22 cellular contexts compared by ENCODE assay signal in the genomic region with DNA sequence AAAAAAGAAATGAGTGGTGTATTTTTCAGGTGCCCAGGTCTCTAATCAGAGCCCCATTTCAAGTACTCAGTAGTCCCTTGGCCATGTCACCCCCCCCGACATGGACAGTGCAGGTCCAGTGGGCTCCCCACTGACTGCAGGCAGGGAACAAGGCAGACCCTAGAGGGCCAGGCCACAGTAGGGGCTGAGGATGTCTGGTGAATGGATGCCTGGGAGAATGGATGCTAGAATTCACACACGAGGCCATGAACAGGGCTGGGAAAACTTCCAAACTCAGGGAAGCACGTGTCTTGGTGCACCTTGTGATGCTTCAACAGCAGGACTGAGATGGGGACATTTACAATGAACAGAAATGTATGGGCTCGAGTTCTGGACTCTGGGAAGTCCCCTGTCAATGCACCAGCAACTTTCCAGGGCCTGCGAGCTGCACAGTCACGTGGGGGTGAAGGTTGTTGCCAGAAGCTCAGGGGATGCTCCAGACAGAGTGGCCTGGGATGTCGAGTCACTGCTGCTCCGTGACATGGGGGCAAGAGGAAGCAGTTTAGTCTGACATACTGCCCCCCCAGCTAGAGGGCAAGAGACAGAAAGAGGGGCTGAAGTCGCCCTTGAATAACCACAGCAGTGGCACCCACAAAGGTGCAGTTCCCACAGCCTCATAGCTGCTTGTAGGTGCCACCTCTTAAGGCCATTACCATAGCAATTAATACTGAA. TPM values are rescaled to one million over a fixed set of nuclear protein-coding genes. Genes with fewer than 3 reads are reported as not detected.
A peak's percentile ranks its signal among the peaks of the same experiment; 100 is the strongest.
DNase-seq lines count a peak whose midpoint lies in the region; ATAC-seq, FAIRE-seq and TF ChIP-seq lines count a peak whose summit lies in the region.
"Had no signal": no experiment of that assay in that cellular context is flagged by ENCODE, and none has a peak within 500 bp of the region (broad histone marks: within the 10 kb centered on the region; RNA-seq: fewer than 3 reads in every experiment).

No MANE protein-coding gene starts in this region.

- no peak for FAIRE-seq in GM12878 (lab: Jason Lieb, UNC)
- FAIRE-seq: A549, H54 had no signal

- H3K9me3 Mint-ChIP-seq in activated CD4-positive, alpha-beta T cell treated with anti-CD3 and anti-CD28 coated beads, Interleukin-2, amount 10 ng/mL, durations not matched to agents 7 days and 5 days = no peaks in the 10 kb centered on the region

- TF ChIP-seq POLR2A in GM12878 (IDR thresholded peaks at IDR 0.05; ENCODE audit: low read depth, low read length) = no peak; the same call in none of the 2 replicates

- H3K4me1 Mint-ChIP-seq in activated CD4-positive, alpha-beta T cell treated with anti-CD3 and anti-CD28 coated beads, Interleukin-2, amount 10 ng/mL, durations not matched to agents 7 days and 5 days = peaks cover 62% of the 10 kb centered on the region

- 6% methylated on average over 9 of the region's 9 CpGs for WGBS in GM12878 (ENCODE audit: insufficient coverage, insufficient replicate concordance, low lambda C conversion rate, missing lambda C conversion rate)

- H3K27ac ChIP-seq in OCI-LY7 (ENCODE audit: low read depth, low read length, poor library complexity, severe bottlenecking) = no peak overlapping the region
- H3K27ac ChIP-seq in GM12878 (ENCODE audit: control insufficient read depth, insufficient read depth) = peak overlapping the region; percentile 41
- no peak overlapping the region for H3K27ac ChIP-seq in osteoblast (ENCODE audit: low read depth, low read length)
- H3K27ac ChIP-seq in tibial artery = no peak overlapping the region
- no peak overlapping the region for H3K27ac ChIP-seq in ascending aorta
- H3K27ac ChIP-seq: A549, prostate gland had no signal

- no peak for DNase-seq in activated CD4-positive, alpha-beta T cell treated with anti-CD3 and anti-CD28 coated beads, Interleukin-2, amount 10 ng/mL, durations not matched to agents 7 days and 5 days
- no peak for DNase-seq in activated CD4-positive, alpha-beta T cell treated with anti-CD3 and anti-CD28 coated beads for 48 hours
- DNase-seq in OCI-LY7 (ENCODE audit: low spot score) (no peak), GM12878 (ENCODE audit: low read depth, low spot score) (no peak), osteoblast (ENCODE audit: insufficient read length, low spot score, missing footprints) (peak; percentile 53), tibial artery (no peak), ascending aorta (ENCODE audit: low spot score in 2 of 2) (no peak)
- DNase-seq: activated naive CD4-positive, alpha-beta T cell; NCI-H1417 treated with DMSO at 0.1 percent for 48 hours; NCI-H2227 treated with DMSO at 0.1 percent for 48 hours; SHP77 treated with DMSO at 0.1 percent for 48 hours; stimulated activated naive CD4-positive, alpha-beta T cell had no signal

- no peaks in the 10 kb centered on the region for H3K9me2 ChIP-seq in OCI-LY7 (ENCODE audit: insufficient read depth, low read length)

- H3K27me3 ChIP-seq in GM12878 (replicated peaks in 1 of 2; ENCODE audit: control insufficient read depth in 2 of 2, insufficient read depth in 2 of 2, low read length in 1 of 2) (no peaks in the 10 kb centered on the region), osteoblast (ENCODE audit: insufficient read depth, low read length) (no peaks in the 10 kb centered on the region), tibial artery (peaks cover 0 to 3% of the 10 kb centered on the region in 2 donors), ascending aorta (no peaks in the 10 kb centered on the region)

- TF ChIP-seq CTCF in OCI-LY7 (conservative IDR thresholded peaks at IDR 0.05; ENCODE audit: low read length) (no peak), GM12878 (IDR thresholded peaks at IDR 0.05 in 2 of 3, conservative IDR thresholded peaks at IDR 0.05 in 1 of 3; ENCODE audit: control insufficient read depth in 2 of 3, extremely low read depth in 1 of 3, insufficient read depth in 1 of 3, low read depth in 3 of 3, low read length in 3 of 3) (no peak), osteoblast (IDR thresholded peaks at IDR 0.05; ENCODE audit: extremely low read depth, low read depth, low read length) (no peak), tibial artery (IDR thresholded peaks at IDR 0.05) (no peak), ascending aorta (IDR thresholded peaks at IDR 0.05) (no peak)

- H3K27me3 Mint-ChIP-seq in activated CD4-positive, alpha-beta T cell treated with anti-CD3 and anti-CD28 coated beads, Interleukin-2, amount 10 ng/mL, durations not matched to agents 7 days and 5 days = no peaks in the 10 kb centered on the region
- H3K27me3 Mint-ChIP-seq: brain had no signal

- H3K4me3 Mint-ChIP-seq in activated CD4-positive, alpha-beta T cell treated with anti-CD3 and anti-CD28 coated beads, Interleukin-2, amount 10 ng/mL, durations not matched to agents 7 days and 5 days = no peak overlapping the region
- H3K4me3 Mint-ChIP-seq: brain had no signal

- H3K9ac ChIP-seq in GM12878 (ENCODE audit: control insufficient read depth, insufficient read depth, low read length) = peak overlapping the region; percentile 38; the same call in 1 of the 2 replicates

- H3K4me2 ChIP-seq in OCI-LY7 (ENCODE audit: low read length) = peak overlapping the region; percentile 50; the same call in 1 of the 2 replicates
- H3K4me2 ChIP-seq in GM12878 (ENCODE audit: control insufficient read depth, insufficient read depth) = peak overlapping the region; percentile 75
- no peak overlapping the region for H3K4me2 ChIP-seq in osteoblast (ENCODE audit: insufficient read depth, low read length)
- H3K4me2 ChIP-seq: A549, smooth muscle cell had no signal

- no TSS peak for BruUV-seq in OCI-LY7 (replicated peaks; lab: Mats Ljungman, UMichigan)
- TSS peak; percentile 23 for BruUV-seq in GM12878 (replicated peaks; lab: Mats Ljungman, UMichigan)

- H3K36me3 Mint-ChIP-seq in activated CD4-positive, alpha-beta T cell treated with anti-CD3 and anti-CD28 coated beads, Interleukin-2, amount 10 ng/mL, durations not matched to agents 7 days and 5 days (ENCODE audit: low read depth) = peaks cover 42% of the 10 kb centered on the region
- H3K36me3 Mint-ChIP-seq: brain had no signal

- TF ChIP-seq EP300 in GM12878 (IDR thresholded peaks at IDR 0.05; ENCODE audit: borderline replicate concordance in 1 of 2, control insufficient read depth in 1 of 2, low read depth in 2 of 2, low read length in 2 of 2) = no peak

- intact Hi-C loops in OCI-LY7 (cut with micrococcal nuclease; ENCODE audit: unreplicated experiment) = no loop called here
- intact Hi-C loops in GM12878 (cut with micrococcal nuclease; ENCODE audit: unreplicated experiment) = loop anchor here (2.0 kb wide), 1 partner anchor 19 kb away; no protein-coding TSS in a partner anchor
- intact Hi-C loops in tibial artery (cut with DNase I; ENCODE audit: low total_unique reads) = no loop called here
- intact Hi-C loops in ascending aorta (cut with DNase I) = no loop called here

- POLR2A ChIA-PET in activated CD4-positive, alpha-beta T cell treated with anti-CD3 and anti-CD28 coated beads, Interleukin-2, amount 10 ng/mL, durations not matched to agents 7 days and 5 days (lab: Charles Lee) = no interaction called here
- POLR2A ChIA-PET in OCI-LY7 (lab: Charles Lee) = interaction anchor here (0.7 to 1.0 kb wide), 2 partner anchors 77 to 259 kb away, joined by 3 read pairs; no protein-coding TSS in a partner anchor
- POLR2A ChIA-PET in GM12878 (lab: Charles Lee) = interaction anchor here (0.8 to 4.8 kb wide), 6 partner anchors 9 to 69 kb away, joined by 4 to 44 read pairs (median 6); partner anchors contain the start of gene APOBEC3H

- H3K36me3 ChIP-seq in OCI-LY7 (ENCODE audit: insufficient read depth, low read length) (peaks cover 10% of the 10 kb centered on the region; the same call in 1 of the 2 replicates), GM12878 (ENCODE audit: control insufficient read depth in 2 of 2, insufficient read depth in 2 of 2, low read length in 1 of 2) (peaks cover 1 to 6% of the 10 kb centered on the region in 2 experiments; a peak in 2 of 4 replicates), osteoblast (ENCODE audit: insufficient read depth, low read length) (no peaks in the 10 kb centered on the region), tibial artery (peaks cover 0 to 13% (median 7%) of the 10 kb centered on the region in 3 donors), ascending aorta (no peaks in the 10 kb centered on the region)
- H3K36me3 ChIP-seq: prostate gland had no signal

- CTCF ChIA-PET in activated CD4-positive, alpha-beta T cell treated with anti-CD3 and anti-CD28 coated beads, Interleukin-2, amount 10 ng/mL, durations not matched to agents 7 days and 5 days (lab: Charles Lee) = interaction anchor here (0.7 to 1.2 kb wide), 2 partner anchors 9 to 432 kb away, joined by 3 to 6 read pairs; no protein-coding TSS in a partner anchor
- CTCF ChIA-PET in OCI-LY7 (lab: Charles Lee; ENCODE audit: unreplicated experiment) = no interaction called here
- CTCF ChIA-PET in GM12878 (lab: Yijun Ruan, JAX) = interaction anchor here (0.8 to 3.1 kb wide), 6 partner anchors 9 to 236 kb away, joined by 3 to 15 read pairs (median 4); no protein-coding TSS in a partner anchor

- in situ Hi-C loops in GM12878 (cut with MboI) = no loop called here

- RAD21 ChIA-PET in GM12878 (lab: Charles Lee; ENCODE audit: unreplicated experiment) = interaction anchor here (1.3 to 7.0 kb wide), 4 partner anchors 13 to 98 kb away, joined by 4 to 57 read pairs (median 6); partner anchors contain the start of genes APOBEC3B and APOBEC3H

- H3K4me3 ChIP-seq in OCI-LY7 (ENCODE audit: low read depth, low read length, poor library complexity, severe bottlenecking) (no peak overlapping the region), GM12878 (peak overlapping the region; percentile 43; the same call in 1 of the 2 replicates), osteoblast (ENCODE audit: insufficient read depth, low read length) (no peak overlapping the region), tibial artery (no peak overlapping the region), ascending aorta (no peak overlapping the region)
- H3K4me3 ChIP-seq: A549, prostate gland, smooth muscle cell had no signal

- SMC1A ChIA-PET in GM12878 (lab: Charles Lee; ENCODE audit: uncharacterized antibody, unreplicated experiment) = interaction anchor here (1.1 to 5.3 kb wide), 8 partner anchors 11 to 66 kb away, joined by 4 to 44 read pairs (median 5); partner anchors contain the start of genes APOBEC3C and APOBEC3H

- peaks cover 61% of the 10 kb centered on the region for H3K4me1 ChIP-seq in OCI-LY7 (ENCODE audit: insufficient read depth, low read length, poor library complexity, severe bottlenecking)
- peaks cover 30% of the 10 kb centered on the region for H3K4me1 ChIP-seq in GM12878 (ENCODE audit: control insufficient read depth, insufficient read depth, low read length)
- H3K4me1 ChIP-seq in osteoblast (ENCODE audit: insufficient read depth, low read length) = no peaks in the 10 kb centered on the region
- H3K4me1 ChIP-seq in tibial artery = peaks cover 0 to 10% (median 7%) of the 10 kb centered on the region in 4 donors
- H3K4me1 ChIP-seq in ascending aorta = peaks cover 4 to 5% of the 10 kb centered on the region in 2 donors
- H3K4me1 ChIP-seq: A549, prostate gland had no signal

- no peaks in the 10 kb centered on the region for H4K20me1 ChIP-seq in OCI-LY7 (ENCODE audit: insufficient read depth, low read length)
- H4K20me1 ChIP-seq in GM12878 (ENCODE audit: control insufficient read depth, insufficient read depth) = no peaks in the 10 kb centered on the region
- H4K20me1 ChIP-seq in osteoblast (ENCODE audit: insufficient read depth, low read length) = no peaks in the 10 kb centered on the region

- H2AFZ ChIP-seq in OCI-LY7 (ENCODE audit: low read length) (no peak overlapping the region), GM12878 (ENCODE audit: control insufficient read depth, low read depth, low read length) (no peak overlapping the region), osteoblast (ENCODE audit: low read length) (no peak overlapping the region)

- H3K79me2 ChIP-seq in OCI-LY7 (ENCODE audit: insufficient read depth, low read depth, low read length) (peaks cover 13% of the 10 kb centered on the region; the same call in 1 of the 2 replicates), GM12878 (ENCODE audit: control insufficient read depth, insufficient read depth, low read length) (peaks cover 34% of the 10 kb centered on the region), osteoblast (ENCODE audit: insufficient read depth, low read length) (no peaks in the 10 kb centered on the region)

- ATAC-seq in GM12878 (peak; percentile 51), HG03457 (IDR thresholded peaks at IDR 0.05; ENCODE audit: unreplicated experiment) (no peak)
- ATAC-seq: A549, esophagus mucosa had no signal

- H3K9me3 ChIP-seq in OCI-LY7 (ENCODE audit: low read length) = no peaks in the 10 kb centered on the region
- no peaks in the 10 kb centered on the region for H3K9me3 ChIP-seq in GM12878 (replicated peaks; ENCODE audit: control insufficient read depth, insufficient read depth, low read length)
- H3K9me3 ChIP-seq in osteoblast (ENCODE audit: low read depth, low read length) = no peaks in the 10 kb centered on the region
- no peaks in the 10 kb centered on the region for H3K9me3 ChIP-seq in tibial artery
- no peaks in the 10 kb centered on the region for H3K9me3 ChIP-seq in ascending aorta
- H3K9me3 ChIP-seq: A549, prostate gland had no signal

- H3K27ac Mint-ChIP-seq in activated CD4-positive, alpha-beta T cell treated with anti-CD3 and anti-CD28 coated beads, Interleukin-2, amount 10 ng/mL, durations not matched to agents 7 days and 5 days = peak overlapping the region; percentile 64
- H3K27ac Mint-ChIP-seq: brain had no signal

- no peak for TF ChIP-seq RAD21 in GM12878 (IDR thresholded peaks at IDR 0.05; ENCODE audit: insufficient read depth, low read depth, low read length)

RNA-seq across cellular contexts. Expression of gene APOBEC3G, which starts 3.1 kb away (rescaled TPM):
- 10 to 100 TPM; 89.6 to 96.4 TPM for total RNA-seq in activated CD4-positive, alpha-beta T cell treated with anti-CD3 and anti-CD28 coated beads, Interleukin-2, amount 10 ng/mL, durations not matched to agents 7 days and 5 days
- total RNA-seq in OCI-LY7 (2014; rRNA removed; shearing (Covaris generic)) = 49.8 and 60.2 TPM in 2 replicates
- 34.4 and 36.7 TPM in 2 replicates for total RNA-seq in OCI-LY7 (2022)
- total RNA-seq in GM12878 (2013; cell fraction: nucleolus; rRNA removed) = 104 and 109 TPM in 2 replicates
- total RNA-seq in GM12878 (2014; rRNA removed) = 152 and 164 TPM in 2 replicates
- total RNA-seq in GM12878 (2014; rRNA removed; fragmentation: Illumina TruSeq; extraction: Trizol) = 127 and 132 TPM in 2 replicates
- total RNA-seq in GM12878 (2021) = 102 and 103 TPM in 2 replicates
- polyA plus RNA-seq in GM12878 (2011; ENCODE audit: low read depth) = 42.7 TPM
- polyA plus RNA-seq in GM12878 (2011; rRNA removed) = 170 and 174 TPM in 2 replicates
- 156 and 159 TPM in 2 replicates for polyA plus RNA-seq in GM12878 (2011; cell fraction: cytosol; rRNA removed)
- polyA plus RNA-seq in GM12878 (2011; cell fraction: nucleus; rRNA removed) = 117 and 133 TPM in 2 replicates
- 52.0 and 75.4 TPM in 2 replicates for polyA plus RNA-seq in GM12878 (2012)
- 168 and 171 TPM in 2 replicates for polyA plus RNA-seq in GM12878 (2014; fragmentation: Illumina TruSeq; extraction: Trizol)
- polyA plus RNA-seq in GM12878 (2014; fragmentation: Nextera tagmentation; extraction: Ambion mirVana) = 100 to 1,000 TPM; 146 to 232 TPM
- polyA plus RNA-seq in GM12878 (2014; rRNA removed) = 170 and 181 TPM in 2 replicates
- polyA plus RNA-seq in GM12878 (2016; fragmentation: Nextera tagmentation; extraction: Ambion mirVana) = 100 to 1,000 TPM; 151 to 152 TPM
- 122 and 167 TPM in 2 replicates for polyA minus RNA-seq in GM12878 (2011; rRNA and poly(A)+ RNA removed)
- polyA minus RNA-seq in GM12878 (2011; cell fraction: cytosol; rRNA and poly(A)+ RNA removed) = 49.8 and 63.6 TPM in 2 replicates
- polyA minus RNA-seq in GM12878 (2011; cell fraction: nucleus; rRNA and poly(A)+ RNA removed) = 43.2 and 60.9 TPM in 2 replicates
- total RNA-seq in osteoblast = 15.6 and 18.1 TPM in 2 replicates
- 9.3 TPM for total RNA-seq in ascending aorta
- polyA plus RNA-seq: A549 had no signal

RNA-seq across cellular contexts. Expression of gene APOBEC3H, which starts 16.8 kb away (rescaled TPM):
- total RNA-seq in activated CD4-positive, alpha-beta T cell treated with anti-CD3 and anti-CD28 coated beads, Interleukin-2, amount 10 ng/mL, durations not matched to agents 7 days and 5 days = 10 to 100 TPM; 46.0 to 54.3 TPM
- 0.15 and 1.2 TPM in 2 replicates for total RNA-seq in OCI-LY7 (2014; rRNA removed; shearing (Covaris generic))
- total RNA-seq in OCI-LY7 (2022) = 0.99 and 1.5 TPM in 2 replicates
- 8.9 and 9.1 TPM in 2 replicates for total RNA-seq in GM12878 (2013; cell fraction: nucleolus; rRNA removed)
- total RNA-seq in GM12878 (2014; rRNA removed) = 10.9 and 12.6 TPM in 2 replicates
- total RNA-seq in GM12878 (2014; rRNA removed; fragmentation: Illumina TruSeq; extraction: Trizol) = 10.0 and 11.2 TPM in 2 replicates
- 7.5 and 9.4 TPM in 2 replicates for total RNA-seq in GM12878 (2021)
- polyA plus RNA-seq in GM12878 (2011; ENCODE audit: low read depth) = 15.9 TPM
- polyA plus RNA-seq in GM12878 (2011; rRNA removed) = 8.6 and 11.3 TPM in 2 replicates
- polyA plus RNA-seq in GM12878 (2011; cell fraction: cytosol; rRNA removed) = 12.7 and 13.6 TPM in 2 replicates
- polyA plus RNA-seq in GM12878 (2011; cell fraction: nucleus; rRNA removed) = 12.1 and 14.9 TPM in 2 replicates
- polyA plus RNA-seq in GM12878 (2012) = 13.0 and 14.2 TPM in 2 replicates
- 16.0 and 18.0 TPM in 2 replicates for polyA plus RNA-seq in GM12878 (2014; fragmentation: Illumina TruSeq; extraction: Trizol)
- 10 to 100 TPM; 20.3 to 23.0 TPM for polyA plus RNA-seq in GM12878 (2014; fragmentation: Nextera tagmentation; extraction: Ambion mirVana)
- 16.5 and 18.4 TPM in 2 replicates for polyA plus RNA-seq in GM12878 (2014; rRNA removed)
- polyA plus RNA-seq in GM12878 (2016; fragmentation: Nextera tagmentation; extraction: Ambion mirVana) = 10 to 100 TPM; 14.6 to 15.0 TPM
- polyA minus RNA-seq in GM12878 (2011; rRNA and poly(A)+ RNA removed) = 11.8 and 23.2 TPM in 2 replicates
- 4.5 and 5.5 TPM in 2 replicates for polyA minus RNA-seq in GM12878 (2011; cell fraction: cytosol; rRNA and poly(A)+ RNA removed)
- polyA minus RNA-seq in GM12878 (2011; cell fraction: nucleus; rRNA and poly(A)+ RNA removed) = 18.3 and 20.2 TPM in 2 replicates
- not detected in 2 replicates for total RNA-seq in osteoblast
- not detected for total RNA-seq in ascending aorta
- total RNA-seq: dermis microvascular lymphatic vessel endothelial cell, esophagus mucosa, liver, myocyte had no signal

RNA-seq across cellular contexts. Expression of gene APOBEC3F, which starts 39.5 kb away (rescaled TPM):
- total RNA-seq in activated CD4-positive, alpha-beta T cell treated with anti-CD3 and anti-CD28 coated beads, Interleukin-2, amount 10 ng/mL, durations not matched to agents 7 days and 5 days = 10 to 100 TPM; 27.9 to 33.8 TPM
- 3.7 and 3.9 TPM in 2 replicates for total RNA-seq in OCI-LY7 (2014; rRNA removed; shearing (Covaris generic))
- 19.2 and 20.7 TPM in 2 replicates for total RNA-seq in OCI-LY7 (2022)
- total RNA-seq in GM12878 (2013; cell fraction: nucleolus; rRNA removed) = 16.3 and 17.2 TPM in 2 replicates
- 10.9 and 13.1 TPM in 2 replicates for total RNA-seq in GM12878 (2014; rRNA removed)
- 7.4 and 7.7 TPM in 2 replicates for total RNA-seq in GM12878 (2014; rRNA removed; fragmentation: Illumina TruSeq; extraction: Trizol)
- 29.1 and 30.6 TPM in 2 replicates for total RNA-seq in GM12878 (2021)
- polyA plus RNA-seq in GM12878 (2011; ENCODE audit: low read depth) = 9.6 TPM
- 4.7 and 7.8 TPM in 2 replicates for polyA plus RNA-seq in GM12878 (2011; rRNA removed)
- 7.3 and 8.6 TPM in 2 replicates for polyA plus RNA-seq in GM12878 (2011; cell fraction: cytosol; rRNA removed)
- polyA plus RNA-seq in GM12878 (2011; cell fraction: nucleus; rRNA removed) = 7.7 and 7.9 TPM in 2 replicates
- 11.1 TPM in 2 replicates for polyA plus RNA-seq in GM12878 (2012)
- polyA plus RNA-seq in GM12878 (2014; fragmentation: Illumina TruSeq; extraction: Trizol) = 13.7 and 17.8 TPM in 2 replicates
- polyA plus RNA-seq in GM12878 (2014; fragmentation: Nextera tagmentation; extraction: Ambion mirVana) = 1 to 10 TPM; 7.5 to 9.6 TPM
- polyA plus RNA-seq in GM12878 (2014; rRNA removed) = 13.3 and 14.7 TPM in 2 replicates
- polyA plus RNA-seq in GM12878 (2016; fragmentation: Nextera tagmentation; extraction: Ambion mirVana) = 10 to 100 TPM; 20.9 to 26.5 TPM
- 11.8 and 20.1 TPM in 2 replicates for polyA minus RNA-seq in GM12878 (2011; rRNA and poly(A)+ RNA removed)
- 7.2 and 10.8 TPM in 2 replicates for polyA minus RNA-seq in GM12878 (2011; cell fraction: cytosol; rRNA and poly(A)+ RNA removed)
- 13.9 and 15.3 TPM in 2 replicates for polyA minus RNA-seq in GM12878 (2011; cell fraction: nucleus; rRNA and poly(A)+ RNA removed)
- 3.5 and 5.1 TPM in 2 replicates for total RNA-seq in osteoblast
- total RNA-seq in ascending aorta = 0.11 TPM

RNA-seq across cellular contexts. Expression of gene APOBEC3D, which starts 59.3 kb away (rescaled TPM):
- 10 to 100 TPM; 34.7 to 39.7 TPM for total RNA-seq in activated CD4-positive, alpha-beta T cell treated with anti-CD3 and anti-CD28 coated beads, Interleukin-2, amount 10 ng/mL, durations not matched to agents 7 days and 5 days
- total RNA-seq in OCI-LY7 (2014; rRNA removed; shearing (Covaris generic)) = 11.6 and 13.1 TPM in 2 replicates
- total RNA-seq in OCI-LY7 (2022) (22.9 and 26.3 TPM in 2 replicates), GM12878 (2014; rRNA removed) (13.0 and 14.2 TPM in 2 replicates), GM12878 (2014; rRNA removed; fragmentation: Illumina TruSeq; extraction: Trizol) (13.4 and 15.2 TPM in 2 replicates), GM12878 (2021) (26.9 and 27.8 TPM in 2 replicates), osteoblast (3.2 and 4.0 TPM in 2 replicates), ascending aorta (0.75 TPM)
- 19.6 and 24.4 TPM in 2 replicates for total RNA-seq in GM12878 (2013; cell fraction: nucleolus; rRNA removed)
- 4.4 TPM for polyA plus RNA-seq in GM12878 (2011; ENCODE audit: low read depth)
- polyA plus RNA-seq in GM12878 (2011; rRNA removed) (12.3 and 20.2 TPM in 2 replicates), GM12878 (2014; fragmentation: Illumina TruSeq; extraction: Trizol) (10.0 and 22.1 TPM in 2 replicates), GM12878 (2014; fragmentation: Nextera tagmentation; extraction: Ambion mirVana) (1 to 10 TPM; 8.9 to 9.6 TPM), GM12878 (2014; rRNA removed) (17.1 and 17.3 TPM in 2 replicates), GM12878 (2016; fragmentation: Nextera tagmentation; extraction: Ambion mirVana) (10 to 100 TPM; 14.9 to 16.0 TPM)
- 17.9 and 20.5 TPM in 2 replicates for polyA plus RNA-seq in GM12878 (2011; cell fraction: cytosol; rRNA removed)
- polyA plus RNA-seq in GM12878 (2011; cell fraction: nucleus; rRNA removed) = 19.8 and 30.2 TPM in 2 replicates
- 12.1 and 14.6 TPM in 2 replicates for polyA plus RNA-seq in GM12878 (2012)
- polyA minus RNA-seq in GM12878 (2011; rRNA and poly(A)+ RNA removed) = 25.4 and 42.3 TPM in 2 replicates
- 6.8 and 12.9 TPM in 2 replicates for polyA minus RNA-seq in GM12878 (2011; cell fraction: cytosol; rRNA and poly(A)+ RNA removed)
- 4.1 and 9.0 TPM in 2 replicates for polyA minus RNA-seq in GM12878 (2011; cell fraction: nucleus; rRNA and poly(A)+ RNA removed)
- total RNA-seq: myocyte had no signal
